Comparison of ENCODE assay signal across 8 cellular contexts in genomic region chr7:91940171-91940570, GRCh38. TPM values are rescaled to one million over a fixed set of nuclear protein-coding genes. Genes with fewer than 3 reads are reported as not detected.
DNase-seq lines count a peak whose midpoint lies in the region; ATAC-seq and TF ChIP-seq lines count a peak whose summit lies in the region.

No MANE protein-coding gene starts in this region.

- peaks cover 56% of the 10 kb centered on the region for H3K79me2 ChIP-seq in Loucy (ENCODE audit: insufficient read depth, low read length)

- peak overlapping the region; percentile 87 for H3K4me3 ChIP-seq in Loucy (ENCODE audit: low read length, poor library complexity, severe bottlenecking)
- H3K4me3 ChIP-seq in testis: peak overlapping the region; percentile 75 to 89

- H3F3A ChIP-seq in Loucy (ENCODE audit: low read depth): peaks cover 3% of the 10 kb centered on the region; the same call in 1 of the 2 replicates

- H3K4me1 Mint-ChIP-seq in WTC11 (peaks cover 15% of the 10 kb centered on the region), endothelial cell (ENCODE audit: unreplicated experiment) (peaks cover 15% of the 10 kb centered on the region)

- CTCF ChIA-PET in WTC11 (lab: Charles Lee): interaction anchor here (0.8 to 3.9 kb wide), 2 partner anchors 60 to 1485 kb away, joined by 4 to 21 read pairs; partner anchors contain the start of gene MTERF1

- H3K4me3 Mint-ChIP-seq in WTC11: peak overlapping the region; percentile 85
- peak overlapping the region; percentile 98 for H3K4me3 Mint-ChIP-seq in endothelial cell (ENCODE audit: unreplicated experiment)

- no peaks in the 10 kb centered on the region for H3K36me3 Mint-ChIP-seq in WTC11
- no peaks in the 10 kb centered on the region for H3K36me3 Mint-ChIP-seq in endothelial cell (ENCODE audit: low read depth, unreplicated experiment)

- 0 to 1% methylated on average over 12 of the region's 12 CpGs for WGBS in testis, 2 donors

- H3K27me3 ChIP-seq in Loucy (ENCODE audit: insufficient read depth, low read length, poor library complexity, severe bottlenecking): no peaks in the 10 kb centered on the region
- H3K27me3 ChIP-seq in testis: no peaks in the 10 kb centered on the region

- no peaks in the 10 kb centered on the region for H3K36me3 ChIP-seq in Loucy (ENCODE audit: insufficient read depth, low read length)
- H3K36me3 ChIP-seq in testis (ENCODE audit: low read depth, missing control alignments): no peaks in the 10 kb centered on the region

- DNase-seq in DMS53 (lab: John Stamatoyannopoulos, UW) (peak; percentile 68), WTC11 (ENCODE audit: low spot score) (peak; percentile 25), endothelial cell (ENCODE audit: low spot score) (peak; percentile 22), midbrain (lab: John Stamatoyannopoulos, UW) (peak; percentile 33), testis (peak; percentile 46)

- no peaks in the 10 kb centered on the region for H3K9me2 ChIP-seq in Loucy (replicated peaks; ENCODE audit: low read depth, low read length)

- peak overlapping the region; percentile 93 for H3K27ac Mint-ChIP-seq in WTC11
- H3K27ac Mint-ChIP-seq in endothelial cell (ENCODE audit: unreplicated experiment): peak overlapping the region; percentile 97

- H3K9me3 ChIP-seq in Loucy (ENCODE audit: insufficient read depth, low read depth, low read length) (no peaks in the 10 kb centered on the region), testis (no peaks in the 10 kb centered on the region)

- H3K4me1 ChIP-seq in Loucy (ENCODE audit: insufficient read depth, low read length, poor library complexity, severe bottlenecking) (peaks cover 44% of the 10 kb centered on the region), testis (no peaks in the 10 kb centered on the region)

- peak overlapping the region; percentile 97 for H3K4me2 ChIP-seq in Loucy (ENCODE audit: low read depth, low read length, poor library complexity, severe bottlenecking)

- peak overlapping the region; percentile 94 to 96 for H3K27ac ChIP-seq in testis

- H3K27me3 Mint-ChIP-seq in WTC11 (ENCODE audit: low read depth) (peaks cover 45% of the 10 kb centered on the region), endothelial cell (ENCODE audit: unreplicated experiment) (peaks cover 10% of the 10 kb centered on the region)

- intact Hi-C loops in testis (cut with DNase I; ENCODE audit: low total_unique reads): no loop called here

- H4K20me1 ChIP-seq in Loucy (ENCODE audit: insufficient read depth, low read length, poor library complexity, severe bottlenecking): peaks cover 31% of the 10 kb centered on the region

- ATAC-seq in GM21576 (IDR thresholded peaks at IDR 0.05; ENCODE audit: unreplicated experiment) (peak; percentile 15), WTC11 (peak; percentile 21), HG02840 (IDR thresholded peaks at IDR 0.05; ENCODE audit: low FRiP score, unreplicated experiment) (no peak)

- no peak for TF ChIP-seq CTCF in Loucy (conservative IDR thresholded peaks at IDR 0.05; ENCODE audit: low read length)
- TF ChIP-seq CTCF in WTC11 (IDR thresholded peaks at IDR 0.05): no peak
- no peak for TF ChIP-seq CTCF in endothelial cell (IDR thresholded peaks at IDR 0.05; ENCODE audit: unreplicated experiment)
- TF ChIP-seq CTCF in testis (IDR thresholded peaks at IDR 0.05): no peak

- H2AFZ ChIP-seq in Loucy (ENCODE audit: low read length): peak overlapping the region; percentile 92

- H3K9ac ChIP-seq in Loucy (ENCODE audit: low read depth, low read length, poor library complexity, severe bottlenecking): peak overlapping the region; percentile 89

- POLR2A ChIA-PET in WTC11 (lab: Charles Lee): interaction anchor here (0.6 to 0.7 kb wide), 2 partner anchors 588 to 589 kb away, joined by 4 to 5 read pairs; partner anchors contain the start of genes PEX1 and RBM48

- TF ChIP-seq POLR2A in testis (IDR thresholded peaks at IDR 0.05): no peak

- H3K9me3 Mint-ChIP-seq in WTC11 (no peaks in the 10 kb centered on the region), endothelial cell (ENCODE audit: unreplicated experiment) (no peaks in the 10 kb centered on the region)

TF ChIP-seq in WTC11, 78 proteins besides CTCF, POLR2A, EP300 and RAD21:
- no peak for TF ChIP-seq PRRX2 (CRISPR knock-in tag; IDR thresholded peaks at IDR 0.05)
- TF ChIP-seq TCF7 (CRISPR knock-in tag; IDR thresholded peaks at IDR 0.05; ENCODE audit: low read depth): no peak
- no peak for TF ChIP-seq JUN (CRISPR knock-in tag; IDR thresholded peaks at IDR 0.05)
- no peak for TF ChIP-seq ZNF138 (CRISPR knock-in tag; conservative IDR thresholded peaks at IDR 0.05)
- no peak for TF ChIP-seq ATF1 (CRISPR knock-in tag; IDR thresholded peaks at IDR 0.05)
- no peak for TF ChIP-seq IRF1 (CRISPR knock-in tag; IDR thresholded peaks at IDR 0.05)
- no peak for TF ChIP-seq ELF4 (CRISPR knock-in tag; IDR thresholded peaks at IDR 0.05; ENCODE audit: low read depth)
- no peak for TF ChIP-seq ZNF671 (CRISPR knock-in tag; IDR thresholded peaks at IDR 0.05)
- TF ChIP-seq ZNF423 (CRISPR knock-in tag; IDR thresholded peaks at IDR 0.05): no peak
- no peak for TF ChIP-seq E2F4 (CRISPR knock-in tag; IDR thresholded peaks at IDR 0.05; ENCODE audit: borderline replicate concordance, low read depth)
- TF ChIP-seq ZNF219 (CRISPR knock-in tag; IDR thresholded peaks at IDR 0.05; ENCODE audit: borderline replicate concordance): no peak
- no peak for TF ChIP-seq TEAD4 (CRISPR knock-in tag; IDR thresholded peaks at IDR 0.05)

RNA-seq across cellular contexts. Expression of gene AKAP9, which starts 0.5 kb away (rescaled TPM):
- total RNA-seq in WTC11 (2021) (29.4 to 35.2 TPM (median 32.7 TPM) in 3 replicates), endothelial cell (ENCODE audit: unreplicated experiment) (37.6 TPM), testis (10 to 100 TPM; 67.3 to 69.0 TPM)
- 6.7 TPM for polyA plus RNA-seq in testis (ENCODE audit: insufficient read depth, low read depth, low replicate concordance)

RNA-seq across cellular contexts. Expression of gene MTERF1, which starts 59.7 kb away (rescaled TPM):
- total RNA-seq in WTC11 (2021): 12.0 to 15.5 TPM (median 12.4 TPM) in 3 replicates
- 14.8 TPM for total RNA-seq in endothelial cell (ENCODE audit: unreplicated experiment)
- 10 to 100 TPM in 1 of 2 donors, 1 to 10 TPM in 1; 10.0 to 18.7 TPM for total RNA-seq in testis
- 7.6 TPM for polyA plus RNA-seq in testis (ENCODE audit: insufficient read depth, low read depth, low replicate concordance)
